8 cellular contexts compared by ENCODE assay signal in the genomic region with DNA sequence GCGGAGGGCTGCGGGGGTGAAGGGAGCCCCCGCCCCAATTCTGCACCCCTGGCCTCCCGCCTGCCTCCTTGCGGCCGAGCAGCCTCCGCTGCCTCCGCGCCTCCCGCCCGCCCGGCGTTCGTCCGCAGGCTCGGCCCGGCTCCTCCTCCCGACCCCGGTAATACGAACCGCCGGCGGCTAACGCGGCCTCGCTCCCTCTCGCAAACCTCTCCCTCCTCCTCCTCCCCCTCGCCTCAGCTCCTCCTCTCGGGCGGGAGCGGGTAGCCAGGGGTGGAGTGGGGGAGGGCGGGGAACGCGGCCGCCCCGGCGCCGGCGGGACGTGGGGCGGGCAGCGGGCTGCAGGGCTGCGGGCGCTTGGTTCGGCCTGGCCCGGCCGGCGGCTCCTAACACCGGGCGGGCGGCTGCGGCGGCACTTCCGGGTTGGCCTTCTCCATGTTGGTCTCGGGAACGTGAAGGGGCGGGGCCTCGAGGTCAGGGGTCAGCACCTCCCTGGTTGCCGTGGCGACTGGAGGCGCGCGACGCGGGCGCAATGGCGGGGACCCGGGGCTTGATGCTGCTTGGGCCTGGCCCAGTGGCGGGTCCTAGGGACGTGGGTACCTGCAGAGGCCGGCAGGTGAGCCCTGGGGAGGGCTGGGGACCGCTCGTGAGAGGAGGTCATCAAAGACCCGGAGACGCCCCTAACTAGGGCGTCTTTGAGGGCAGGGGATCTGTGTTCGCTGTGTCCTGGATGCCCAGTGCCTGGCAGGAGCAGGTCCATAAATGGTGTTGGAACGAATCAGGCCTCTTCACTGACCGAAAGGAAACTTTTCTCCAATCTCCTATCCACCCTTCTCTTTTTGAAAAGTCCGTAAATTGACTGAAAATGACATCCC. TPM values are rescaled to one million over a fixed set of nuclear protein-coding genes. Genes with fewer than 3 reads are reported as not detected.
A peak's percentile ranks its signal among the peaks of the same experiment; 100 is the strongest.
DNase-seq lines count a peak whose midpoint lies in the region; ATAC-seq and TF ChIP-seq lines count a peak whose summit lies in the region.

A gene with protein sequence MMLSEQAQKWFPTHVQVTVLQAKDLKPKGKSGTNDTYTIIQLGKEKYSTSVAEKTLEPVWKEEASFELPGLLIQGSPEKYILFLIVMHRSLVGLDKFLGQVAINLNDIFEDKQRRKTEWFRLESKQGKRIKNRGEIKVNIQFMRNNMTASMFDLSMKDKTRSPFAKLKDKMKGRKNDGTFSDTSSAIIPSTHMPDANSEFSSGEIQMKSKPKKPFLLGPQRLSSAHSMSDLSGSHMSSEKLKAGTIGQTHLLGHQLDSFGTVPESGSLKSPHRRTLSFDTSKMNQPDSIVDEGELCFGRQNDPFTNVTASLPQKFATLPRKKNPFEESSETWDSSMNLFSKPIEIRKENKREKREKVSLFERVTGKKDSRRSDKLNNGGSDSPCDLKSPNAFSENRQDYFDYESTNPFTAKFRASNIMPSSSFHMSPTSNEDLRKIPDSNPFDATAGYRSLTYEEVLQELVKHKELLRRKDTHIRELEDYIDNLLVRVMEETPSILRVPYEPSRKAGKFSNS (minus strand): TSS at position 451 of the 872 bp plus-strand sequence. CDS start 778 bp downstream, outside the sequence.

- peaks cover 0 to 3% of the 10 kb centered on the region in 2 donors for H3K4me1 ChIP-seq in lung (ENCODE audit: control insufficient read depth in 2 of 2, insufficient read depth in 2 of 2, low read length in 2 of 2)

- ATAC-seq in CD4-positive, alpha-beta T cell (ENCODE audit: poor library complexity): peak; percentile 93
- peak; percentile 90 for ATAC-seq in GM19372 (IDR thresholded peaks at IDR 0.05; ENCODE audit: low read depth, unreplicated experiment)
- peak; percentile 95 for ATAC-seq in HG03521 (IDR thresholded peaks at IDR 0.05; ENCODE audit: unreplicated experiment)
- peak; percentile 92 for ATAC-seq in lung (ENCODE audit: insufficient read depth, low FRiP score)

- no peaks in the 10 kb centered on the region for H3K27me3 ChIP-seq in CD4-positive, alpha-beta T cell (ENCODE audit: control insufficient read depth, insufficient read depth, low read length)
- H3K27me3 ChIP-seq in lung (ENCODE audit: control insufficient read depth, insufficient read depth): no peaks in the 10 kb centered on the region

- no peaks in the 10 kb centered on the region for H3K9me3 ChIP-seq in CD4-positive, alpha-beta T cell (ENCODE audit: control insufficient read depth, low read length)
- H3K9me3 ChIP-seq in lung (ENCODE audit: control insufficient read depth in 2 of 2, insufficient read depth in 1 of 2, low read length in 1 of 2): no peaks in the 10 kb centered on the region

- peak; percentile 91 to 98 (median 94) for DNase-seq in CD4-positive, alpha-beta T cell
- peak; percentile 91 for DNase-seq in NCI-H748 (lab: John Stamatoyannopoulos, UW; ENCODE audit: unreplicated experiment)
- peak; percentile 95 for DNase-seq in activated CD4-positive, alpha-beta memory T cell treated with anti-CD3 and anti-CD28 coated beads, Interleukin-2, amount 10 ng/mL, durations not matched to agents 7 days and 5 days
- DNase-seq in ecto neural progenitor cell (ENCODE audit: low spot score): peak; percentile 98
- DNase-seq in lung (ENCODE audit: low spot score): peak; percentile 97
- DNase-seq in stimulated activated CD4-positive, alpha-beta T cell treated with anti-CD3 and anti-CD28 coated beads, TNF-alpha, amount 100 ng/mL, for 24 hours (ENCODE audit: low read depth in 3 of 3): peak; percentile 90 to 94 (median 90)

- POLR2A ChIA-PET in CD4-positive, alpha-beta T cell (lab: Charles Lee): interaction anchor here (0.5 to 1.0 kb wide), 2 partner anchors 12 to 633 kb away, joined by 3 read pairs; no protein-coding TSS in a partner anchor
- POLR2A ChIA-PET in activated CD4-positive, alpha-beta memory T cell treated with anti-CD3 and anti-CD28 coated beads, Interleukin-2, amount 10 ng/mL, durations not matched to agents 7 days and 5 days (lab: Charles Lee): no interaction called here

- no peaks in the 10 kb centered on the region for H3K9me3 Mint-ChIP-seq in CD4-positive, alpha-beta T cell
- no peaks in the 10 kb centered on the region for H3K9me3 Mint-ChIP-seq in activated CD4-positive, alpha-beta memory T cell treated with anti-CD3 and anti-CD28 coated beads, Interleukin-2, amount 10 ng/mL, durations not matched to agents 7 days and 5 days

- H3K36me3 Mint-ChIP-seq in CD4-positive, alpha-beta T cell (ENCODE audit: low read depth): no peaks in the 10 kb centered on the region
- H3K36me3 Mint-ChIP-seq in activated CD4-positive, alpha-beta memory T cell treated with anti-CD3 and anti-CD28 coated beads, Interleukin-2, amount 10 ng/mL, durations not matched to agents 7 days and 5 days (ENCODE audit: low read depth): no peaks in the 10 kb centered on the region

- TF ChIP-seq CTCF in CD4-positive, alpha-beta T cell (IDR thresholded peaks at IDR 0.05): no peak
- no peak for TF ChIP-seq CTCF in lung (IDR thresholded peaks at IDR 0.05; ENCODE audit: control extremely low read depth, extremely low read depth)

- peaks cover 49% of the 10 kb centered on the region for H3K4me1 Mint-ChIP-seq in CD4-positive, alpha-beta T cell (ENCODE audit: low read depth)
- H3K4me1 Mint-ChIP-seq in activated CD4-positive, alpha-beta memory T cell treated with anti-CD3 and anti-CD28 coated beads, Interleukin-2, amount 10 ng/mL, durations not matched to agents 7 days and 5 days: peaks cover 34% of the 10 kb centered on the region

- H3K4me3 Mint-ChIP-seq in CD4-positive, alpha-beta T cell: peak within 1 kb of the TSS; percentile 94
- peak within 1 kb of the TSS; percentile 84 for H3K4me3 Mint-ChIP-seq in activated CD4-positive, alpha-beta memory T cell treated with anti-CD3 and anti-CD28 coated beads, Interleukin-2, amount 10 ng/mL, durations not matched to agents 7 days and 5 days

- no peaks in the 10 kb centered on the region for H3K36me3 ChIP-seq in lung (ENCODE audit: control insufficient read depth in 2 of 2, insufficient read depth in 2 of 2, low read length in 2 of 2)

- peak within 1 kb of the TSS; percentile 79 for H3K27ac Mint-ChIP-seq in CD4-positive, alpha-beta T cell
- H3K27ac Mint-ChIP-seq in activated CD4-positive, alpha-beta memory T cell treated with anti-CD3 and anti-CD28 coated beads, Interleukin-2, amount 10 ng/mL, durations not matched to agents 7 days and 5 days: peak within 1 kb of the TSS; percentile 70

- H3K4me3 ChIP-seq in lung: peak within 1 kb of the TSS; percentile 60

- H3K27ac ChIP-seq in CD4-positive, alpha-beta T cell (ENCODE audit: low read depth, low read length): peak within 1 kb of the TSS; percentile 60
- H3K27ac ChIP-seq in lung (ENCODE audit: low read depth in 1 of 2, low read length in 1 of 2): peak within 1 kb of the TSS; percentile 84 to 93

- WGBS in lung, 2 donors: 1 to 2% methylated on average over 57 to 80 of the region's 80 CpGs

- CTCF ChIA-PET in CD4-positive, alpha-beta T cell (lab: Charles Lee): no interaction called here
- CTCF ChIA-PET in activated CD4-positive, alpha-beta memory T cell treated with anti-CD3 and anti-CD28 coated beads, Interleukin-2, amount 10 ng/mL, durations not matched to agents 7 days and 5 days (lab: Charles Lee): no interaction called here

- H3K27me3 Mint-ChIP-seq in CD4-positive, alpha-beta T cell: no peaks in the 10 kb centered on the region
- H3K27me3 Mint-ChIP-seq in activated CD4-positive, alpha-beta memory T cell treated with anti-CD3 and anti-CD28 coated beads, Interleukin-2, amount 10 ng/mL, durations not matched to agents 7 days and 5 days: no peaks in the 10 kb centered on the region

- intact Hi-C loops in CD4-positive, alpha-beta T cell (cut with DNase I, micrococcal nuclease): loop anchor here (1.0 to 10.0 kb wide), 7 partner anchors 296 to 1846 kb away; a partner anchor contains a TSS

RNA-seq across cellular contexts. Expression of the gene that starts here (rescaled TPM):
- total RNA-seq in CD4-positive, alpha-beta T cell: 10 to 100 TPM; 35.6 to 37.7 TPM
- 10 to 100 TPM; 10.7 to 12.0 TPM for total RNA-seq in activated CD4-positive, alpha-beta memory T cell treated with anti-CD3 and anti-CD28 coated beads, Interleukin-2, amount 10 ng/mL, durations not matched to agents 7 days and 5 days
- 10 to 100 TPM; 19.3 to 52.4 TPM for total RNA-seq in lung
- polyA plus RNA-seq in lung: 1 to 10 TPM; 4.2 to 6.3 TPM

Comparison
In these comparisons a context has a peak if more than half of its experiments do, and no peak if none do; other contexts are left out.
1. Peak in every context shown above with its lines: DNase-seq, ATAC-seq, H3K4me3 ChIP-seq and H3K27ac ChIP-seq.